In genomic region chr5:142387022-142387682, GRCh38 we compare ENCODE assay signal across 22 cellular contexts.
DNase-seq lines count a peak whose midpoint lies in the region; ATAC-seq, FAIRE-seq and TF ChIP-seq lines count a peak whose summit lies in the region.
"Had no signal": no experiment of that assay in that cellular context is flagged by ENCODE, and none has a peak within 500 bp of the region (broad histone marks: within the 10 kb centered on the region; RNA-seq: fewer than 3 reads in every experiment).

No MANE protein-coding gene starts in this region.

- FAIRE-seq in HepG2 (lab: Jason Lieb, UNC): peak; percentile 62

- peak overlapping the region; percentile 66 for H3K4me2 ChIP-seq in HepG2 (ENCODE audit: low read depth, low read length)
- H3K4me2 ChIP-seq in mesendoderm (ENCODE audit: low read length): no peak overlapping the region

- H3K36me3 ChIP-seq in HepG2 (replicated peaks in 1 of 2; ENCODE audit: control insufficient read depth in 1 of 2, insufficient read depth in 2 of 2, low read length in 2 of 2) (no peaks in the 10 kb centered on the region; a peak in 1 of 5 replicates), right lobe of liver (no peaks in the 10 kb centered on the region), Panc1 (ENCODE audit: control insufficient read depth, insufficient read depth, low read length) (no peaks in the 10 kb centered on the region), mesendoderm (ENCODE audit: control insufficient read depth, insufficient read depth, low read length) (no peaks in the 10 kb centered on the region), body of pancreas (replicated peaks in 1 of 2; ENCODE audit: insufficient read depth in 1 of 2, low read depth in 2 of 2) (no peaks in the 10 kb centered on the region)
- H3K36me3 ChIP-seq: Peyer's patch, prostate gland had no signal

- peak overlapping the region; percentile 28; the same call in 1 of the 2 replicates for H3K9ac ChIP-seq in HepG2 (ENCODE audit: insufficient read depth, low read depth, low read length)
- H3K9ac ChIP-seq in mesendoderm (ENCODE audit: low read length): peak overlapping the region; percentile 41

- peak overlapping the region; percentile 24 for H3K18ac ChIP-seq in mesendoderm (ENCODE audit: low read length)

- intact Hi-C loops in HepG2 (cut with micrococcal nuclease; ENCODE audit: unreplicated experiment) (loop anchor here (1.0 kb wide), 1 partner anchor 67 kb away; no protein-coding TSS in a partner anchor), right lobe of liver (cut with DNase I) (no loop called here), Panc1 (cut with micrococcal nuclease; ENCODE audit: unreplicated experiment) (no loop called here), body of pancreas (cut with DNase I) (no loop called here)

- CTCF ChIA-PET in HepG2 (lab: Yijun Ruan, JAX; ENCODE audit: low intra/inter-chr PET ratio, low total read pairs): no interaction called here
- CTCF ChIA-PET in Panc1 (lab: Charles Lee): no interaction called here

- H3K4me1 ChIP-seq in HepG2 (ENCODE audit: insufficient read depth, low read length) (peaks cover 51% of the 10 kb centered on the region), right lobe of liver (no peaks in the 10 kb centered on the region), Panc1 (ENCODE audit: control insufficient read depth, insufficient read depth, low read length) (peaks cover 12% of the 10 kb centered on the region; the same call in 1 of the 2 replicates), mesendoderm (ENCODE audit: control insufficient read depth, low read depth, low read length) (peaks cover 17% of the 10 kb centered on the region), body of pancreas (no peaks in the 10 kb centered on the region)
- H3K4me1 ChIP-seq: prostate gland had no signal

- H3K27me3 ChIP-seq in HepG2 (ENCODE audit: control insufficient read depth in 1 of 2, insufficient read depth in 2 of 2, low read length in 2 of 2) (no peaks in the 10 kb centered on the region), right lobe of liver (no peaks in the 10 kb centered on the region), Panc1 (ENCODE audit: control insufficient read depth, insufficient read depth, low read length) (no peaks in the 10 kb centered on the region), mesendoderm (ENCODE audit: insufficient read depth, low read length, poor library complexity) (no peaks in the 10 kb centered on the region), body of pancreas (no peaks in the 10 kb centered on the region)
- H3K27me3 ChIP-seq: Peyer's patch had no signal

- H3K9me3 ChIP-seq in HepG2 (ENCODE audit: low read length) (no peaks in the 10 kb centered on the region), right lobe of liver (no peaks in the 10 kb centered on the region), Panc1 (ENCODE audit: control insufficient read depth, insufficient read depth, low read depth, low read length) (no peaks in the 10 kb centered on the region), body of pancreas (no peaks in the 10 kb centered on the region)
- H3K9me3 ChIP-seq: Peyer's patch, prostate gland had no signal

- no peak for TF ChIP-seq POLR2A in HepG2 (IDR thresholded peaks at IDR 0.05; ENCODE audit: insufficient read depth in 1 of 2, low read depth in 2 of 2, low read length in 2 of 2)
- no peak for TF ChIP-seq POLR2A in right lobe of liver (IDR thresholded peaks at IDR 0.05)
- TF ChIP-seq POLR2A in body of pancreas (IDR thresholded peaks at IDR 0.05): no peak

- no peak overlapping the region for H3K23ac ChIP-seq in mesendoderm (ENCODE audit: low read length)

- no peak overlapping the region for H2BK5ac ChIP-seq in mesendoderm (ENCODE audit: low read length)

- no peaks in the 10 kb centered on the region for H3K79me1 ChIP-seq in mesendoderm (ENCODE audit: low read length)

- no peak for TF ChIP-seq CTCF in HepG2 (CRISPR knock-in tag; IDR thresholded peaks at IDR 0.05)
- no peak for TF ChIP-seq CTCF in right lobe of liver (IDR thresholded peaks at IDR 0.05)
- TF ChIP-seq CTCF in Panc1 (IDR thresholded peaks at IDR 0.05): no peak
- no peak for TF ChIP-seq CTCF in body of pancreas (IDR thresholded peaks at IDR 0.05)

- no peak overlapping the region for H4K8ac ChIP-seq in mesendoderm (ENCODE audit: low read depth, low read length)

- H3K56ac ChIP-seq in mesendoderm (ENCODE audit: low read length): peak overlapping the region; percentile 65

- DNase-seq in HepG2 (ENCODE audit: low spot score) (peak; percentile 56), right lobe of liver (no peak), Panc1 (ENCODE audit: low read depth, low spot score) (no peak), mesendoderm (no peak), body of pancreas (no peak), T1000 (lab: John Stamatoyannopoulos, UW) (no peak)
- no peak for DNase-seq in stimulated activated naive CD8-positive, alpha-beta T cell treated with anti-CD3 and anti-CD28 coated beads, Interleukin-15, Interleukin-2, amounts not matched to agents 100 U/mL and 50 U/mL, for 24 hours
- DNase-seq in stimulated activated CD4-positive, alpha-beta T cell treated with anti-CD3 and anti-CD28 coated beads, Interleukin-4, amount 100 ng/mL, for 4 hours: no peak
- DNase-seq: activated CD8-positive, alpha-beta memory T cell treated with anti-CD3 and anti-CD28 coated beads, Interleukin-2, amount 10 ng/mL, durations not matched to agents 7 days and 5 days; activated effector memory CD4-positive, alpha-beta T cell treated with Interleukin-2 at 50 U/mL for 16 hours; amniotic stem cell; CD4-positive, alpha-beta memory T cell; islet precursor cell; naive thymus-derived CD8-positive, alpha-beta T cell; NCI-H2081 treated with DMSO at 0.1 percent for 48 hours; NCI-H774; Peyer's patch; stimulated activated CD4-positive, alpha-beta T cell treated with anti-CD3 and anti-CD28 coated beads, Interleukin-4, amount 100 ng/mL, for 1 hour; substantia nigra had no signal

- BruUV-seq in HepG2 (replicated peaks; lab: Mats Ljungman, UMichigan) (no TSS peak), Panc1 (replicated peaks; lab: Mats Ljungman, UMichigan) (no TSS peak)

- H3K4ac ChIP-seq in mesendoderm (ENCODE audit: low read depth, low read length): peak overlapping the region; percentile 6

- H4K20me1 ChIP-seq in HepG2 (ENCODE audit: insufficient read depth, low read length): no peaks in the 10 kb centered on the region

- no peak for TF ChIP-seq EP300 in HepG2 (IDR thresholded peaks at IDR 0.05; ENCODE audit: low read depth in 2 of 2, low read length in 2 of 2)
- TF ChIP-seq EP300 in HepG2 (CRISPR knock-in tag; IDR thresholded peaks at IDR 0.05; ENCODE audit: borderline replicate concordance): no peak

- H3K27ac ChIP-seq in HepG2 (ENCODE audit: extremely low read length, insufficient read depth, low read length) (peak overlapping the region; percentile 46), right lobe of liver (no peak overlapping the region), Panc1 (ENCODE audit: low read length) (no peak overlapping the region; the same call in 1 of the 2 replicates), mesendoderm (ENCODE audit: low read depth, low read length) (no peak overlapping the region), body of pancreas (no peak overlapping the region)
- H3K27ac ChIP-seq: epithelial cell of prostate, HL-60, Peyer's patch, prostate gland had no signal

- H2BK120ac ChIP-seq in mesendoderm (ENCODE audit: low read depth, low read length): peak overlapping the region; percentile 80

- H3K79me2 ChIP-seq in HepG2 (ENCODE audit: insufficient read depth, low read length): no peaks in the 10 kb centered on the region
- H3K79me2 ChIP-seq in mesendoderm (ENCODE audit: control insufficient read depth, insufficient read depth, low read length): no peaks in the 10 kb centered on the region

- H3K4me3 ChIP-seq in HepG2 (replicated peaks in 1 of 3; ENCODE audit: insufficient read depth in 1 of 3, low read depth in 2 of 3, low read length in 3 of 3) (peak overlapping the region in 2 of 3 experiments; percentile 12 to 38; a peak in 2 of 6 replicates), right lobe of liver (no peak overlapping the region), Panc1 (ENCODE audit: low read depth in 2 of 2, low read length in 2 of 2) (no peak overlapping the region), mesendoderm (ENCODE audit: low read length) (no peak overlapping the region), body of pancreas (no peak overlapping the region)
- H3K4me3 ChIP-seq: Peyer's patch, prostate gland had no signal

- no peak for TF ChIP-seq RAD21 in HepG2 (CRISPR knock-in tag; IDR thresholded peaks at IDR 0.05)

- no peak overlapping the region for H2AFZ ChIP-seq in HepG2 (ENCODE audit: low read length)

- in situ Hi-C loops in HepG2 (cut with HindIII; ENCODE audit: extremely low pct_ligation_motif_present, low pct_unique_long_range_greater_than_20kb): no loop called here
- in situ Hi-C loops in Panc1 (cut with HindIII; ENCODE audit: low pct_unique_long_range_greater_than_20kb, low sequenced_read_pairs): no loop called here

- no peak overlapping the region for H2BK15ac ChIP-seq in mesendoderm (replicated peaks; ENCODE audit: low read depth)

- no peak overlapping the region for H2AK5ac ChIP-seq in mesendoderm (ENCODE audit: low read length)

- ATAC-seq in HepG2 (peak; percentile 85), right lobe of liver (no peak), Panc1 (peak; percentile 50), body of pancreas (no peak)
- ATAC-seq in stimulated activated naive CD8-positive, alpha-beta T cell treated with anti-CD3 and anti-CD28 coated beads, Interleukin-15, Interleukin-2, amounts not matched to agents 100 U/mL and 50 U/mL, for 24 hours: no peak
- ATAC-seq: activated CD8-positive, alpha-beta memory T cell treated with anti-CD3 and anti-CD28 coated beads, Interleukin-2, amount 10 ng/mL, durations not matched to agents 7 days and 5 days; naive thymus-derived CD8-positive, alpha-beta T cell had no signal

- 41% methylated on average over 3 of the region's 3 CpGs for WGBS in HepG2 (ENCODE audit: low lambda C conversion rate)
- 81% methylated on average over 3 of the region's 3 CpGs for WGBS in right lobe of liver (ENCODE audit: insufficient coverage, low coverage, low lambda C conversion rate, missing lambda C conversion rate)
- WGBS in mesendoderm (ENCODE audit: extremely low coverage, insufficient coverage, low lambda C conversion rate): no CpG with 5 or more reads among the region's 3 CpGs
- WGBS in body of pancreas, 2 donors: 63 to 74% methylated on average over 3 of the region's 3 CpGs

- H4K5ac ChIP-seq in mesendoderm (ENCODE audit: low read length): no peak overlapping the region

- POLR2A ChIA-PET in HepG2 (lab: Yijun Ruan, JAX): interaction anchor here (0.6 to 2.2 kb wide), 7 partner anchors 24 to 275 kb away, joined by 4 to 17 read pairs (median 5); partner anchors contain the start of gene SPRY4
- POLR2A ChIA-PET in Panc1 (lab: Charles Lee): interaction anchor here (0.7 kb wide), 1 partner anchor 24 kb away, joined by 6 read pairs; no protein-coding TSS in a partner anchor

TF ChIP-seq in HepG2, 621 proteins besides CTCF, POLR2A, EP300 and RAD21 (continues in another document):
- TF ChIP-seq SOX5 (CRISPR knock-in tag; IDR thresholded peaks at IDR 0.05; ENCODE audit: borderline replicate concordance) (peak; percentile 32; the same call in 1 of the 2 replicates), ARNT2 (CRISPR knock-in tag; IDR thresholded peaks at IDR 0.05; ENCODE audit: low read depth) (no peak), ZSCAN12 (CRISPR knock-in tag; IDR thresholded peaks at IDR 0.05) (no peak), KLF9 (CRISPR knock-in tag; IDR thresholded peaks at IDR 0.05; ENCODE audit: low read depth) (no peak), CCAR2 (optimal IDR thresholded peaks at IDR 0.05; ENCODE audit: low read depth, low read length) (no peak)

Comparison
In these comparisons a context has a peak if more than half of its experiments do, and no peak if none do; other contexts are left out.
1. ATAC-seq: peak in HepG2 (single experiment) and Panc1 (single experiment); none in right lobe of liver (0 of 4), stimulated activated naive CD8-positive, alpha-beta T cell treated with anti-CD3 and anti-CD28 coated beads, Interleukin-15, Interleukin-2, amounts not matched to agents 100 U/mL and 50 U/mL, for 24 hours (single experiment) and body of pancreas (single experiment).
2. H3K4me3 ChIP-seq: peak in HepG2 (2 of 3); none in right lobe of liver (0 of 3), Panc1 (0 of 2), mesendoderm (single experiment) and body of pancreas (0 of 2).